8 cellular contexts compared by ENCODE assay signal in the genomic region with DNA sequence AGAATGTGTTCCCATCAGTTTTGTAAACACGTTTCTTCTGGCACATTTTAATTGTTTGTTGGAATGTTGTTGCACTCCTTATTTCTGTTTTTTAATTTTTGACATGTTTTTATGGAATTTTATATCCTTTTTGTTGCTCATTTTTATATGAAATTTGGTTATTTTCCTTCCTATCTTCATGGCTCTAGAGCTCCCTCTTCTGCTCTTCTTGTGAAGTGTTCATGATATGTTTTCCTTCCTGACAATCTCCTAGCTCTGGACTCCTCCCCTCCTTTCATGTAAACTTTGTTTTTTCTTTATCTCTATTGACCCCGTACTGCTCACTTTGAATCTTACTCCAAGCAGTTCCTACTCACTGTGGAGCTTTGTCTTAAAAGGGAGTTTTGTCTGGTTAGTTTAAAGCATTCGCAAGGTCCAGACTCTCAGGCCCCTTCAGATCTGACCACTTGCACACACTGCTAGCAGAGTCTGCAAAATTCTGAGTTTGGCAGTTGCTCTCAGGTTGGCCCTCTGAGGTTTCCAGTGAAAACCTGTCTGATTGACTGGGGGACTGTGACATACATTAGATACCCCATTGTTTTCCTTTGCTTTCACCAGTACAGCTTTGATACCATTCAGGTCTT.
DNase-seq lines count a peak whose midpoint lies in the region; ATAC-seq and TF ChIP-seq lines count a peak whose summit lies in the region.

No MANE protein-coding gene starts in this region.

- no peaks in the 10 kb centered on the region for H3K9me3 Mint-ChIP-seq in progenitor cell of endocrine pancreas (ENCODE audit: low read depth)

- no peak overlapping the region for H3K4me3 Mint-ChIP-seq in progenitor cell of endocrine pancreas (ENCODE audit: low read depth)

- H3K27ac Mint-ChIP-seq in progenitor cell of endocrine pancreas, result no peak overlapping the region

- H3K36me3 Mint-ChIP-seq in progenitor cell of endocrine pancreas (ENCODE audit: insufficient read depth), result no peaks in the 10 kb centered on the region

- H3K27me3 ChIP-seq in dorsolateral prefrontal cortex, result peaks cover 0 to 5% (median 0%) of the 10 kb centered on the region in 45 donors

- DNase-seq in AG08395 (ENCODE audit: low spot score) (peak; percentile 15), NCI-H1694 (lab: John Stamatoyannopoulos, UW) (peak; percentile 23), dorsolateral prefrontal cortex (no peak), progenitor cell of endocrine pancreas (ENCODE audit: low spot score, unreplicated experiment) (no peak)

- H3K4me3 ChIP-seq in dorsolateral prefrontal cortex, result no peak overlapping the region

- intact Hi-C loops in dorsolateral prefrontal cortex (cut with DNase I), result no loop called here

- peak in 55 of 56 donors; percentile 26 to 68 (median 53) for TF ChIP-seq CTCF in dorsolateral prefrontal cortex (IDR thresholded peaks at IDR 0.05 in 54 of 56, conservative IDR thresholded peaks at IDR 0.05 in 2 of 56; ENCODE audit: low read depth in 1 of 56, partially characterized antibody in 56 of 56)
- peak; percentile 81 for TF ChIP-seq CTCF in progenitor cell of endocrine pancreas (IDR thresholded peaks at IDR 0.05; ENCODE audit: unreplicated experiment)

- no peaks in the 10 kb centered on the region for H3K4me1 Mint-ChIP-seq in progenitor cell of endocrine pancreas (ENCODE audit: low read depth)

- no peak overlapping the region for H3K27ac ChIP-seq in dorsolateral prefrontal cortex

- H3K27me3 Mint-ChIP-seq in progenitor cell of endocrine pancreas, result no peaks in the 10 kb centered on the region

- ATAC-seq in GM18867 (IDR thresholded peaks at IDR 0.05; ENCODE audit: unreplicated experiment), result peak; percentile 63
- ATAC-seq in HG02588 (IDR thresholded peaks at IDR 0.05; ENCODE audit: unreplicated experiment), result no peak
- ATAC-seq in GM21447 (IDR thresholded peaks at IDR 0.05; ENCODE audit: unreplicated experiment), result no peak
- no peak for ATAC-seq in GM19455 (IDR thresholded peaks at IDR 0.05; ENCODE audit: unreplicated experiment)

Comparison
In these comparisons a context has a peak if more than half of its experiments do, and no peak if none do; other contexts are left out.
1. DNase-seq: peak in AG08395 (single experiment) and NCI-H1694 (single experiment); none in dorsolateral prefrontal cortex (0 of 10) and progenitor cell of endocrine pancreas (single experiment).